ENCODE assay signal across 2 cellular contexts in genomic region chr1:200423235-200423634, GRCh38.
TF ChIP-seq lines count a peak whose summit lies in the region.

No MANE protein-coding gene starts in this region.

TF ChIP-seq in K562, 482 proteins besides CTCF, POLR2A, EP300 and RAD21:
- TF ChIP-seq KLF13 (tag; IDR thresholded peaks at IDR 0.05; ENCODE audit: borderline replicate concordance, low read depth): 0 out of 2 replicates have a peak, but pooled peaks have one; percentile 22
- TF ChIP-seq TSHZ1 (CRISPR knock-in tag; IDR thresholded peaks at IDR 0.05): no peak

TF ChIP-seq in HepG2, 621 proteins besides CTCF, POLR2A, EP300 and RAD21:
- TF ChIP-seq ZBTB7B (CRISPR knock-in tag; IDR thresholded peaks at IDR 0.05) (no peak), CAMTA2 (CRISPR knock-in tag; IDR thresholded peaks at IDR 0.05; ENCODE audit: borderline replicate concordance) (no peak), ZNF629 (CRISPR knock-in tag; conservative IDR thresholded peaks at IDR 0.05) (peak; percentile 71)
